Comparison of ENCODE assay signal across 25 cellular contexts in genomic region chr10:114576132-114576487, GRCh38.
DNase-seq lines count a peak whose midpoint lies in the region; TF ChIP-seq lines count a peak whose summit lies in the region.
"Had no signal": no experiment of that assay in that cellular context is flagged by ENCODE, and none has a peak within 500 bp of the region (broad histone marks: within the 10 kb centered on the region; RNA-seq: fewer than 3 reads in every experiment).

No MANE protein-coding gene starts in this region.

- no TSS peak for BruUV-seq in MCF 10A (replicated peaks; lab: Mats Ljungman, UMichigan)

- POLR2A ChIA-PET in MCF 10A (lab: Yijun Ruan, JAX) = interaction anchor here (0.6 to 4.1 kb wide), 23 partner anchors 13 to 293 kb away, joined by 3 to 29 read pairs (median 5); partner anchors contain the start of gene FHIP2A

- peak overlapping the region; percentile 67 for H3K27ac ChIP-seq in left ventricle myocardium inferior (replicated peaks)
- peak overlapping the region; percentile 76 for H3K27ac ChIP-seq in skeletal muscle tissue (ENCODE audit: low read depth, low read length)
- H3K27ac ChIP-seq: parathyroid adenoma had no signal

- intact Hi-C loops in MCF 10A (cut with micrococcal nuclease) = loop anchor here (5.0 kb wide), 1 partner anchor 106 kb away; no protein-coding TSS in a partner anchor
- intact Hi-C loops in left ventricle myocardium inferior (cut with micrococcal nuclease) = no loop called here

- H3K4me1 Mint-ChIP-seq in MCF 10A (ENCODE audit: insufficient read depth, unreplicated experiment) = peaks cover 45% of the 10 kb centered on the region
- H3K4me1 Mint-ChIP-seq: activated B cell treated with CpG ODN at 0.5 μM for 24 hours; activated naive CD4-positive, alpha-beta T cell treated with anti-CD3 and anti-CD28 coated beads, Interleukin-2, amount 10 ng/mL, durations not matched to agents 7 days and 5 days; natural killer cell had no signal

- no peak overlapping the region for H3K4me3 Mint-ChIP-seq in MCF 10A (ENCODE audit: unreplicated experiment)
- H3K4me3 Mint-ChIP-seq: activated B cell treated with CpG ODN at 0.5 μM for 24 hours; activated CD4-positive, alpha-beta memory T cell treated with anti-CD3 and anti-CD28 coated beads for 36 hours; activated naive CD4-positive, alpha-beta T cell treated with anti-CD3 and anti-CD28 coated beads, Interleukin-2, amount 10 ng/mL, durations not matched to agents 7 days and 5 days; CD8-positive, alpha-beta T cell; GM23338; natural killer cell; stimulated activated naive CD8-positive, alpha-beta T cell treated with anti-CD3 and anti-CD28 coated beads, Interleukin-15, Interleukin-2, amounts not matched to agents 100 ng/mL and 50 ng/mL, for 24 hours had no signal

- H3K27me3 Mint-ChIP-seq in MCF 10A (ENCODE audit: insufficient read depth, unreplicated experiment) = no peaks in the 10 kb centered on the region
- H3K27me3 Mint-ChIP-seq: activated B cell treated with CpG ODN at 0.5 μM for 24 hours; activated CD4-positive, alpha-beta memory T cell treated with anti-CD3 and anti-CD28 coated beads for 36 hours; activated naive CD4-positive, alpha-beta T cell treated with anti-CD3 and anti-CD28 coated beads, Interleukin-2, amount 10 ng/mL, durations not matched to agents 7 days and 5 days; stimulated activated naive CD8-positive, alpha-beta T cell treated with anti-CD3 and anti-CD28 coated beads, Interleukin-15, Interleukin-2, amounts not matched to agents 100 ng/mL and 50 ng/mL, for 24 hours had no signal

- peaks cover 10% of the 10 kb centered on the region for H3K36me3 Mint-ChIP-seq in MCF 10A (ENCODE audit: insufficient read depth, unreplicated experiment)
- H3K36me3 Mint-ChIP-seq: activated CD4-positive, alpha-beta memory T cell treated with anti-CD3 and anti-CD28 coated beads for 36 hours; activated naive CD4-positive, alpha-beta T cell treated with anti-CD3 and anti-CD28 coated beads, Interleukin-2, amount 10 ng/mL, durations not matched to agents 7 days and 5 days; CD8-positive, alpha-beta T cell; natural killer cell had no signal

- peak; percentile 33 for DNase-seq in NCI-H1694 treated with DMSO at 0.1 percent for 48 hours (lab: John Stamatoyannopoulos, UW)
- DNase-seq in MCF 10A (ENCODE audit: unreplicated experiment) = peak; percentile 82
- DNase-seq in left ventricle myocardium inferior = no peak
- no peak for DNase-seq in RKO (ENCODE audit: low spot score)
- DNase-seq in activated CD8-positive, alpha-beta memory T cell treated with anti-CD3 and anti-CD28 coated beads for 24 hours = no peak
- DNase-seq in NCI-H187 (lab: John Stamatoyannopoulos, UW) = no peak
- DNase-seq: activated B cell treated with CpG ODN at 0.5 μM for 24 hours; activated CD4-positive, alpha-beta memory T cell treated with anti-CD3 and anti-CD28 coated beads for 36 hours; activated naive CD4-positive, alpha-beta T cell treated with anti-CD3 and anti-CD28 coated beads, Interleukin-2, amount 10 ng/mL, durations not matched to agents 7 days and 5 days; activated T-cell treated with anti-CD3 and anti-CD28 coated beads, Interleukin-2, amount 50 U/mL, for 1 hour; aorta; CD8-positive, alpha-beta T cell; DMS79; effector memory CD4-positive, alpha-beta T cell; hypothalamus; mesendoderm; natural killer cell; NCI-H1417; NK-92 treated with Interleukin-12 subunit alpha and Interleukin-12 subunit beta, amount 100 ng/mL, for 24 hours; stimulated activated CD4-positive, alpha-beta T cell treated with anti-CD3 and anti-CD28 coated beads, Interleukin-4, amount 100 ng/mL, for 24 hours; upper lobe of left lung had no signal

- H3K27ac Mint-ChIP-seq in MCF 10A (ENCODE audit: low read depth, unreplicated experiment) = peak overlapping the region; percentile 92
- H3K27ac Mint-ChIP-seq: activated B cell treated with CpG ODN at 0.5 μM for 24 hours; activated naive CD4-positive, alpha-beta T cell treated with anti-CD3 and anti-CD28 coated beads, Interleukin-2, amount 10 ng/mL, durations not matched to agents 7 days and 5 days; CD8-positive, alpha-beta T cell; natural killer cell; stimulated activated naive CD8-positive, alpha-beta T cell treated with anti-CD3 and anti-CD28 coated beads, Interleukin-15, Interleukin-2, amounts not matched to agents 100 ng/mL and 50 ng/mL, for 24 hours had no signal

- no peak overlapping the region for H3K9ac ChIP-seq in skeletal muscle tissue (ENCODE audit: low read depth in 1 of 3, low read length in 3 of 3)
- H3K9ac ChIP-seq: parathyroid adenoma had no signal

- no peaks in the 10 kb centered on the region for H3K9me3 ChIP-seq in left ventricle myocardium inferior (replicated peaks)
- H3K9me3 ChIP-seq in skeletal muscle tissue (ENCODE audit: control insufficient read depth in 3 of 3, low read length in 3 of 3) = no peaks in the 10 kb centered on the region
- H3K9me3 ChIP-seq: upper lobe of left lung had no signal

- CTCF ChIA-PET in MCF 10A (lab: Yijun Ruan, JAX) = interaction anchor here (0.6 to 3.6 kb wide), 13 partner anchors 8 to 246 kb away, joined by 3 to 21 read pairs (median 3); no protein-coding TSS in a partner anchor

- H3K36me3 ChIP-seq in left ventricle myocardium inferior (peaks cover 34% of the 10 kb centered on the region), skeletal muscle tissue (ENCODE audit: control insufficient read depth in 3 of 3, insufficient read depth in 3 of 3, low read length in 3 of 3) (no peaks in the 10 kb centered on the region)

- peaks cover 98% of the 10 kb centered on the region for H3K4me1 ChIP-seq in left ventricle myocardium inferior
- H3K4me1 ChIP-seq in skeletal muscle tissue (ENCODE audit: control insufficient read depth in 3 of 3, insufficient read depth in 3 of 3, low read length in 3 of 3) = peaks cover 12 to 29% (median 24%) of the 10 kb centered on the region in 3 donors

- H3K4me3 ChIP-seq in left ventricle myocardium inferior (peak overlapping the region; percentile 28), skeletal muscle tissue (ENCODE audit: low read length in 3 of 3) (no peak overlapping the region)
- H3K4me3 ChIP-seq: GM23338, upper lobe of left lung had no signal

- H3K27me3 ChIP-seq in left ventricle myocardium inferior (ENCODE audit: low read depth) (no peaks in the 10 kb centered on the region), skeletal muscle tissue (ENCODE audit: control insufficient read depth in 3 of 3, insufficient read depth in 3 of 3, low read length in 3 of 3) (no peaks in the 10 kb centered on the region)
- H3K27me3 ChIP-seq: upper lobe of left lung had no signal

- H3K9me3 Mint-ChIP-seq in MCF 10A (ENCODE audit: unreplicated experiment) = no peaks in the 10 kb centered on the region
- H3K9me3 Mint-ChIP-seq: activated B cell treated with CpG ODN at 0.5 μM for 24 hours; activated CD4-positive, alpha-beta memory T cell treated with anti-CD3 and anti-CD28 coated beads for 36 hours; activated naive CD4-positive, alpha-beta T cell treated with anti-CD3 and anti-CD28 coated beads, Interleukin-2, amount 10 ng/mL, durations not matched to agents 7 days and 5 days; CD8-positive, alpha-beta T cell; GM23338; natural killer cell; stimulated activated naive CD8-positive, alpha-beta T cell treated with anti-CD3 and anti-CD28 coated beads, Interleukin-15, Interleukin-2, amounts not matched to agents 100 ng/mL and 50 ng/mL, for 24 hours had no signal

- TF ChIP-seq CTCF in MCF 10A (IDR thresholded peaks at IDR 0.05; ENCODE audit: unreplicated experiment) (no peak), left ventricle myocardium inferior (IDR thresholded peaks at IDR 0.05; ENCODE audit: borderline replicate concordance) (no peak)

Comparison
In these comparisons a context has a peak if more than half of its experiments do, and no peak if none do; other contexts are left out.
1. DNase-seq: peak in NCI-H1694 treated with DMSO at 0.1 percent for 48 hours (single experiment) and MCF 10A (single experiment); none in left ventricle myocardium inferior (single experiment), RKO (single experiment), activated CD8-positive, alpha-beta memory T cell treated with anti-CD3 and anti-CD28 coated beads for 24 hours (single experiment) and NCI-H187 (0 of 2).